8 cellular contexts compared by ENCODE assay signal in genomic region chr22:38756631-38757463, GRCh38. TPM values are rescaled to one million over a fixed set of nuclear protein-coding genes. Genes with fewer than 3 reads are reported as not detected.
DNase-seq lines count a peak whose midpoint lies in the region; ATAC-seq and TF ChIP-seq lines count a peak whose summit lies in the region.

No MANE protein-coding gene starts in this region.

- ATAC-seq in GM19467 (IDR thresholded peaks at IDR 0.05; ENCODE audit: unreplicated experiment) (no peak), GM18873 (IDR thresholded peaks at IDR 0.05; ENCODE audit: low FRiP score, unreplicated experiment) (no peak)

- intact Hi-C loops in activated T-helper 2 cell treated with anti-CD3 and anti-CD28 coated beads, Interferon-gamma antibody, Interleukin-2, Interleukin-4, amounts not matched to agents 10 μg/mL and 5 μg/mL and 100 μg/mL, durations not matched to agents 14 hours and 24 hours and 36 hours (cut with micrococcal nuclease): loop anchor here (1.0 to 10.0 kb wide), 5 partner anchors 35 to 338 kb away; partner anchors contain the start of genes APOBEC3H, CBX6, DNAL4 and GTPBP1
- intact Hi-C loops in thyroid gland (cut with DNase I): no loop called here

- H3K4me3 ChIP-seq in BE2C (ENCODE audit: low read depth, low read length) (peak overlapping the region; percentile 64), HUES48 (ENCODE audit: low read depth, low read length) (peak overlapping the region; percentile 77), thyroid gland (replicated peaks in 1 of 3) (peak overlapping the region in 1 of 3 donors; percentile 63)

- H3K4me1 Mint-ChIP-seq in activated T-helper 2 cell treated with anti-CD3 and anti-CD28 coated beads, Interferon-gamma antibody, Interleukin-2, Interleukin-4, amounts not matched to agents 10 μg/mL and 5 μg/mL and 100 μg/mL, durations not matched to agents 14 hours and 24 hours and 36 hours (ENCODE audit: low read depth): peaks cover 42% of the 10 kb centered on the region

- no peak for TF ChIP-seq POLR2A in thyroid gland (IDR thresholded peaks at IDR 0.05)

- no peak overlapping the region for H3K9ac ChIP-seq in HUES48 (ENCODE audit: low read depth, low read length)

- no peaks in the 10 kb centered on the region for H3K9me3 Mint-ChIP-seq in activated T-helper 2 cell treated with anti-CD3 and anti-CD28 coated beads, Interferon-gamma antibody, Interleukin-2, Interleukin-4, amounts not matched to agents 10 μg/mL and 5 μg/mL and 100 μg/mL, durations not matched to agents 14 hours and 24 hours and 36 hours

- H3K4me3 Mint-ChIP-seq in activated T-helper 2 cell treated with anti-CD3 and anti-CD28 coated beads, Interferon-gamma antibody, Interleukin-2, Interleukin-4, amounts not matched to agents 10 μg/mL and 5 μg/mL and 100 μg/mL, durations not matched to agents 14 hours and 24 hours and 36 hours (ENCODE audit: low read depth): peak overlapping the region; percentile 93

- no peaks in the 10 kb centered on the region for H3K9me3 ChIP-seq in BE2C
- H3K9me3 ChIP-seq in HUES48 (ENCODE audit: control insufficient read depth, insufficient read depth, low read length): no peaks in the 10 kb centered on the region
- H3K9me3 ChIP-seq in thyroid gland: no peaks in the 10 kb centered on the region

- WGBS in thyroid gland, 2 donors: 45 to 49% methylated on average over 18 to 21 of the region's 21 CpGs

- no peaks in the 10 kb centered on the region for H3K27me3 Mint-ChIP-seq in activated T-helper 2 cell treated with anti-CD3 and anti-CD28 coated beads, Interferon-gamma antibody, Interleukin-2, Interleukin-4, amounts not matched to agents 10 μg/mL and 5 μg/mL and 100 μg/mL, durations not matched to agents 14 hours and 24 hours and 36 hours (ENCODE audit: low read depth)

- H3K27me3 ChIP-seq in BE2C (no peaks in the 10 kb centered on the region), HUES48 (ENCODE audit: control insufficient read depth, insufficient read depth, low read length) (peaks cover 7% of the 10 kb centered on the region; the same call in 1 of the 2 replicates), layer of hippocampus (ENCODE audit: control insufficient read depth, insufficient read depth, low read length) (no peaks in the 10 kb centered on the region), thyroid gland (no peaks in the 10 kb centered on the region)

- DNase-seq in BE2C (no peak), thyroid gland (peak; percentile 50 to 55), GOT3 (lab: John Stamatoyannopoulos, UW) (no peak)
- DNase-seq in activated T-helper 2 cell treated with anti-CD3 and anti-CD28 coated beads, Interferon-gamma antibody, Interleukin-2, Interleukin-4, amounts not matched to agents 10 μg/mL and 5 μg/mL and 100 μg/mL, durations not matched to agents 14 hours and 24 hours and 36 hours (ENCODE audit: low spot score): no peak

- H3K36me3 ChIP-seq in BE2C: peaks cover 17% of the 10 kb centered on the region
- no peaks in the 10 kb centered on the region for H3K36me3 ChIP-seq in HUES48 (ENCODE audit: control insufficient read depth, insufficient read depth, low read length)
- peaks cover 5 to 8% of the 10 kb centered on the region in 2 donors for H3K36me3 ChIP-seq in thyroid gland

- H3K27ac ChIP-seq in HUES48 (ENCODE audit: low read depth, low read length) (no peak overlapping the region), layer of hippocampus (ENCODE audit: low read depth, low read length) (peak overlapping the region; percentile 94), thyroid gland (peak overlapping the region; percentile 32 to 94 (median 70))

- H3K27ac Mint-ChIP-seq in activated T-helper 2 cell treated with anti-CD3 and anti-CD28 coated beads, Interferon-gamma antibody, Interleukin-2, Interleukin-4, amounts not matched to agents 10 μg/mL and 5 μg/mL and 100 μg/mL, durations not matched to agents 14 hours and 24 hours and 36 hours: peak overlapping the region; percentile 95

- H3K36me3 Mint-ChIP-seq in activated T-helper 2 cell treated with anti-CD3 and anti-CD28 coated beads, Interferon-gamma antibody, Interleukin-2, Interleukin-4, amounts not matched to agents 10 μg/mL and 5 μg/mL and 100 μg/mL, durations not matched to agents 14 hours and 24 hours and 36 hours (ENCODE audit: low read depth): peaks cover 30% of the 10 kb centered on the region

- H3K4me1 ChIP-seq in BE2C: peaks cover 20% of the 10 kb centered on the region
- H3K4me1 ChIP-seq in HUES48 (ENCODE audit: control insufficient read depth, insufficient read depth, low read length): peaks cover 10% of the 10 kb centered on the region
- peaks cover 16 to 26% of the 10 kb centered on the region in 2 donors for H3K4me1 ChIP-seq in thyroid gland

- TF ChIP-seq CTCF in BE2C (IDR thresholded peaks at IDR 0.05; ENCODE audit: low read depth, low read length): no peak
- TF ChIP-seq CTCF in thyroid gland (IDR thresholded peaks at IDR 0.05): no peak

RNA-seq across cellular contexts. Expression of gene SUN2, which starts 1.0 kb away (rescaled TPM):
- polyA plus RNA-seq in BE2C (2012; ENCODE audit: insufficient read depth, insufficient read length, low read depth): 68.5 TPM
- 121 and 123 TPM in 2 replicates for total RNA-seq in activated T-helper 2 cell treated with anti-CD3 and anti-CD28 coated beads, Interferon-gamma antibody, Interleukin-2, Interleukin-4, amounts not matched to agents 10 μg/mL and 5 μg/mL and 100 μg/mL, durations not matched to agents 14 hours and 24 hours and 36 hours
- 100 to 1,000 TPM; 137 to 356 (median 153) TPM for total RNA-seq in thyroid gland

RNA-seq across cellular contexts. Expression of gene DNAL4, which starts 37.1 kb away (rescaled TPM):
- 41.1 TPM for polyA plus RNA-seq in BE2C (2012; ENCODE audit: insufficient read depth, insufficient read length, low read depth)
- 4.7 and 6.1 TPM in 2 replicates for total RNA-seq in activated T-helper 2 cell treated with anti-CD3 and anti-CD28 coated beads, Interferon-gamma antibody, Interleukin-2, Interleukin-4, amounts not matched to agents 10 μg/mL and 5 μg/mL and 100 μg/mL, durations not matched to agents 14 hours and 24 hours and 36 hours
- total RNA-seq in thyroid gland: 10 to 100 TPM; 30.9 to 50.0 (median 37.9) TPM

RNA-seq across cellular contexts. Expression of gene GTPBP1, which starts 51.1 kb away (rescaled TPM):
- 60.1 TPM for polyA plus RNA-seq in BE2C (2012; ENCODE audit: insufficient read depth, insufficient read length, low read depth)
- total RNA-seq in activated T-helper 2 cell treated with anti-CD3 and anti-CD28 coated beads, Interferon-gamma antibody, Interleukin-2, Interleukin-4, amounts not matched to agents 10 μg/mL and 5 μg/mL and 100 μg/mL, durations not matched to agents 14 hours and 24 hours and 36 hours: 101 and 106 TPM in 2 replicates
- 100 to 1,000 TPM in 1 of 4 donors, 10 to 100 TPM in 3; 51.6 to 117 (median 69.6) TPM for total RNA-seq in thyroid gland

RNA-seq across cellular contexts. Expression of gene JOSD1, which starts 56.1 kb away (rescaled TPM):
- 57.1 TPM for polyA plus RNA-seq in BE2C (2012; ENCODE audit: insufficient read depth, insufficient read length, low read depth)
- 101 and 105 TPM in 2 replicates for total RNA-seq in activated T-helper 2 cell treated with anti-CD3 and anti-CD28 coated beads, Interferon-gamma antibody, Interleukin-2, Interleukin-4, amounts not matched to agents 10 μg/mL and 5 μg/mL and 100 μg/mL, durations not matched to agents 14 hours and 24 hours and 36 hours
- total RNA-seq in thyroid gland: 10 to 100 TPM; 46.7 to 76.6 (median 62.2) TPM

Comparison
In these comparisons a context has a peak if more than half of its experiments do, and no peak if none do; other contexts are left out.
1. DNase-seq: peak in thyroid gland (2 of 2); none in BE2C (single experiment), activated T-helper 2 cell treated with anti-CD3 and anti-CD28 coated beads, Interferon-gamma antibody, Interleukin-2, Interleukin-4, amounts not matched to agents 10 μg/mL and 5 μg/mL and 100 μg/mL, durations not matched to agents 14 hours and 24 hours and 36 hours (single experiment) and GOT3 (single experiment).